Comparison of ENCODE assay signal across 8 cellular contexts in genomic region chr7:135281363-135281949, GRCh38. TPM values are rescaled to one million over a fixed set of nuclear protein-coding genes. Genes with fewer than 3 reads are reported as not detected.
DNase-seq lines count a peak whose midpoint lies in the region; ATAC-seq and TF ChIP-seq lines count a peak whose summit lies in the region.

No MANE protein-coding gene starts in this region.

- peaks cover 12% of the 10 kb centered on the region for H3K4me1 Mint-ChIP-seq in CD8-positive, alpha-beta T cell (ENCODE audit: low read depth)

- H3K9me3 ChIP-seq in CD8-positive, alpha-beta T cell (ENCODE audit: low read length): no peaks in the 10 kb centered on the region

- CTCF ChIA-PET in CD8-positive, alpha-beta T cell (lab: Charles Lee): interaction anchor here (0.7 to 6.3 kb wide), 14 partner anchors 10 to 380 kb away, joined by 3 to 54 read pairs (median 4); partner anchors contain the start of gene NUP205

- H3K27ac ChIP-seq in CD8-positive, alpha-beta T cell (ENCODE audit: low read depth, low read length): no peak overlapping the region

- no peaks in the 10 kb centered on the region for H3K36me3 Mint-ChIP-seq in CD8-positive, alpha-beta T cell

- H3K27me3 ChIP-seq in CD8-positive, alpha-beta T cell (ENCODE audit: insufficient read depth, low read length): no peaks in the 10 kb centered on the region

- H3K27ac Mint-ChIP-seq in CD8-positive, alpha-beta T cell: no peak overlapping the region

- peak; percentile 98 for TF ChIP-seq CTCF in CD8-positive, alpha-beta T cell (IDR thresholded peaks at IDR 0.05)

- H3K4me1 ChIP-seq in CD8-positive, alpha-beta T cell (ENCODE audit: insufficient read depth, low read length): no peaks in the 10 kb centered on the region

- H3K4me3 ChIP-seq in CD8-positive, alpha-beta T cell (ENCODE audit: low read depth, low read length): no peak overlapping the region

- DNase-seq in CD8-positive, alpha-beta T cell: peak; percentile 51 to 80 (median 75)
- DNase-seq in NCI-H526 treated with DMSO at 0.1 percent for 48 hours (lab: John Stamatoyannopoulos, UW) (peak; percentile 66), ecto neural progenitor cell (ENCODE audit: low spot score) (peak; percentile 80), medulla oblongata (ENCODE audit: extremely low spot score) (peak; percentile 96)
- DNase-seq in activated CD4-positive, alpha-beta T cell treated with anti-CD3 and anti-CD28 coated beads, Interleukin-2, amount 50 U/mL, for 1 hour: peak; percentile 69
- DNase-seq in stimulated activated CD8-positive, alpha-beta memory T cell treated with anti-CD3 and anti-CD28 coated beads, Interleukin-15, amount 100 ng/mL, for 4 hours (ENCODE audit: low read depth in 2 of 2): peak; percentile 27 to 61

- H3K27me3 Mint-ChIP-seq in CD8-positive, alpha-beta T cell (ENCODE audit: low read depth): peaks cover 4% of the 10 kb centered on the region

- H3K4me3 Mint-ChIP-seq in CD8-positive, alpha-beta T cell: no peak overlapping the region

- POLR2A ChIA-PET in CD8-positive, alpha-beta T cell (lab: Charles Lee): interaction anchor here (0.6 kb wide), 1 partner anchor 249 kb away, joined by 5 read pairs; no protein-coding TSS in a partner anchor

- intact Hi-C loops in CD8-positive, alpha-beta T cell (cut with DNase I, micrococcal nuclease): loop anchor here (1.0 to 10.0 kb wide), 8 partner anchors 54 to 731 kb away; partner anchors contain the start of gene CNOT4 (in 1 of the 2)

- peak; percentile 100 for ATAC-seq in CD8-positive, alpha-beta T cell
- peak; percentile 93 for ATAC-seq in GM19397 (IDR thresholded peaks at IDR 0.05; ENCODE audit: unreplicated experiment)
- peak; percentile 92 for ATAC-seq in HG03469 (IDR thresholded peaks at IDR 0.05; ENCODE audit: unreplicated experiment)

- H3K36me3 ChIP-seq in CD8-positive, alpha-beta T cell (ENCODE audit: insufficient read depth, low read length): no peaks in the 10 kb centered on the region

- H3K9me3 Mint-ChIP-seq in CD8-positive, alpha-beta T cell: no peaks in the 10 kb centered on the region

RNA-seq across cellular contexts. Expression of gene STRA8, which starts 47.8 kb away (rescaled TPM):
- total RNA-seq in CD8-positive, alpha-beta T cell: not detected

Comparison
In these comparisons a context has a peak if more than half of its experiments do, and no peak if none do; other contexts are left out.
1. DNase-seq: peak in every context shown above with its lines; median percentile 96 in medulla oblongata; 80 in ecto neural progenitor cell; 75 in CD8-positive, alpha-beta T cell; 69 in activated CD4-positive, alpha-beta T cell treated with anti-CD3 and anti-CD28 coated beads, Interleukin-2, amount 50 U/mL, for 1 hour; 66 in NCI-H526 treated with DMSO at 0.1 percent for 48 hours; 44 in stimulated activated CD8-positive, alpha-beta memory T cell treated with anti-CD3 and anti-CD28 coated beads, Interleukin-15, amount 100 ng/mL, for 4 hours.